ENCODE assay signal across 21 cellular contexts in the genomic region with DNA sequence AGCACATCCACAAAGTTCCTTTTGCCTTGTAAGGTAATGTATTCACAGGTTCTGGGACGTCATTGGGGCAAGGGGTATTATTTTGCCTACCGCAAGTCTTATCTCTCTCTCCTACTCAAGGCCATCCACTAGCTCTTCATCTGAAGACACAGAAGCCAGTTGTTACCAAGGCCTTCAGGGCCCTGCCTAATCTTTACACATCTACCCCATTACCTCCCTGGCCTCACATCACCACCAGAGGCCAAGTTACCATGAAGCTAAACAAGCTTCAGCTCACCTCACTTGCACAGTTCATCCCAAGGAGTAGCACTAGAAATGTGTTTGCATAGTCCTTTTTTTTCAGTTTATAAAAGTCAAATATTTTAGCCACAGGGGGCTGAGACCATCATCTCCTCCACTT. TPM values are rescaled to one million over a fixed set of nuclear protein-coding genes. Genes with fewer than 3 reads are reported as not detected.
DNase-seq lines count a peak whose midpoint lies in the region; ATAC-seq and TF ChIP-seq lines count a peak whose summit lies in the region.
"Had no signal": no experiment of that assay in that cellular context is flagged by ENCODE, and none has a peak within 500 bp of the region (broad histone marks: within the 10 kb centered on the region; RNA-seq: fewer than 3 reads in every experiment).

No MANE protein-coding gene starts in this region.

- no peak for DNase-seq in activated CD4-positive, alpha-beta T cell treated with anti-CD3 and anti-CD28 coated beads for 36 hours
- DNase-seq in activated CD4-positive, alpha-beta T cell treated with anti-CD3 and anti-CD28 coated beads, Interleukin-2, amount 50 U/mL, for 48 hours: no peak
- DNase-seq in IMR-90: no peak
- DNase-seq in activated T-helper 1 cell treated with anti-CD3 and anti-CD28 coated beads, Interleukin-12 subunit alpha, Interleukin-12 subunit beta, Interleukin-2, Interleukin-4 antibody, amounts not matched to agents 30 ng/mL and 10 ng/mL and 1 ng/mL, durations not matched to agents 14 hours and 24 hours and 36 hours (ENCODE audit: low spot score): no peak
- DNase-seq in natural killer cell: no peak
- no peak for DNase-seq in activated CD4-positive, CD25-positive, alpha-beta regulatory T cell treated with anti-CD3 and anti-CD28 coated beads, Interleukin-2, amount 50 U/mL, for 72 hours
- DNase-seq in lower lobe of right lung: no peak
- no peak for DNase-seq in NCI-H1417 treated with DMSO at 0.1 percent for 48 hours (lab: John Stamatoyannopoulos, UW)
- DNase-seq: ACHN; BE2C; Kasumi-1; NCI-H1105 treated with DMSO at 0.1 percent for 48 hours; NCI-H2029; NCI-H446 treated with DMSO at 0.1 percent for 48 hours; NCI-H526; NCI-H82; NK-92 treated with Interleukin-12 subunit alpha and Interleukin-12 subunit beta, amount 100 ng/mL, for 24 hours; Right ventricle myocardium superior; RPMI8226 had no signal

- no peak overlapping the region for H3K9ac ChIP-seq in IMR-90 (ENCODE audit: low read depth, low read length)

- no peaks in the 10 kb centered on the region for H3K36me3 ChIP-seq in IMR-90 (ENCODE audit: control insufficient read depth, insufficient read depth, low read length)
- no peaks in the 10 kb centered on the region for H3K36me3 ChIP-seq in lower lobe of right lung
- H3K36me3 ChIP-seq: BE2C, SJSA1 had no signal

- H3K4me3 ChIP-seq in IMR-90 (ENCODE audit: insufficient read depth, low read depth, low read length) (no peak overlapping the region), lower lobe of right lung (no peak overlapping the region)
- H3K4me3 ChIP-seq: SJSA1 had no signal

- H3K56ac ChIP-seq in IMR-90 (ENCODE audit: extremely low read depth, insufficient read depth, low read length): no peak overlapping the region

- peaks cover 5% of the 10 kb centered on the region; the same call in 1 of the 2 replicates for H3K9me1 ChIP-seq in IMR-90 (ENCODE audit: insufficient read depth, low read length)

- no peak overlapping the region for H2BK5ac ChIP-seq in IMR-90 (ENCODE audit: low read depth, low read length, poor library complexity, severe bottlenecking)

- POLR2A ChIA-PET in activated CD4-positive, alpha-beta T cell treated with anti-CD3 and anti-CD28 coated beads for 36 hours (lab: Charles Lee): no interaction called here
- POLR2A ChIA-PET in IMR-90 (lab: Charles Lee; ENCODE audit: unreplicated experiment): no interaction called here

- H3K36me3 Mint-ChIP-seq in activated CD4-positive, alpha-beta T cell treated with anti-CD3 and anti-CD28 coated beads for 36 hours (ENCODE audit: low read depth): no peaks in the 10 kb centered on the region
- H3K36me3 Mint-ChIP-seq in activated T-helper 1 cell treated with anti-CD3 and anti-CD28 coated beads, Interleukin-12 subunit alpha, Interleukin-12 subunit beta, Interleukin-2, Interleukin-4 antibody, amounts not matched to agents 30 ng/mL and 10 ng/mL and 1 ng/mL, durations not matched to agents 14 hours and 24 hours and 36 hours (ENCODE audit: low read depth): peaks cover 27% of the 10 kb centered on the region
- no peaks in the 10 kb centered on the region for H3K36me3 Mint-ChIP-seq in natural killer cell

- H2AFZ ChIP-seq in IMR-90 (replicated peaks; ENCODE audit: low read length, poor library complexity): no peak overlapping the region

- H2AK5ac ChIP-seq in IMR-90 (ENCODE audit: low read depth, low read length): no peak overlapping the region

- no peaks in the 10 kb centered on the region for H3K79me1 ChIP-seq in IMR-90 (ENCODE audit: low read depth in 1 of 2, low read length in 2 of 2)

- no peak overlapping the region for H4K5ac ChIP-seq in IMR-90 (ENCODE audit: low read depth, low read length)

- H3K4me2 ChIP-seq in IMR-90 (ENCODE audit: low read depth, low read length): no peak overlapping the region

- no peak for TF ChIP-seq POLR2A in IMR-90 (IDR thresholded peaks at IDR 0.05; ENCODE audit: low read depth, low read length)

- no peak overlapping the region for H4K91ac ChIP-seq in IMR-90 (ENCODE audit: insufficient read depth, low read depth, low read length)

- WGBS in IMR-90 (ENCODE audit: extremely low coverage in 2 of 2, insufficient read length in 1 of 2), 2 experiments: no CpG with 5 or more reads among the region's 2 CpGs

- H3K4me3 Mint-ChIP-seq in activated CD4-positive, alpha-beta T cell treated with anti-CD3 and anti-CD28 coated beads for 36 hours: no peak overlapping the region
- H3K4me3 Mint-ChIP-seq in activated T-helper 1 cell treated with anti-CD3 and anti-CD28 coated beads, Interleukin-12 subunit alpha, Interleukin-12 subunit beta, Interleukin-2, Interleukin-4 antibody, amounts not matched to agents 30 ng/mL and 10 ng/mL and 1 ng/mL, durations not matched to agents 14 hours and 24 hours and 36 hours: no peak overlapping the region
- H3K4me3 Mint-ChIP-seq in natural killer cell: no peak overlapping the region

- no peak overlapping the region for H4K8ac ChIP-seq in IMR-90 (ENCODE audit: low read depth in 2 of 2, low read length in 2 of 2)

- CTCF ChIA-PET in activated CD4-positive, alpha-beta T cell treated with anti-CD3 and anti-CD28 coated beads for 36 hours (lab: Charles Lee): interaction anchor here (0.6 kb wide), 1 partner anchor 18 kb away, joined by 4 read pairs; no protein-coding TSS in a partner anchor
- CTCF ChIA-PET in IMR-90 (lab: Yijun Ruan, JAX): no interaction called here

- 0 out of 2 replicates have a peak overlapping the region, but pooled peaks have one; percentile 4 for H3K14ac ChIP-seq in IMR-90 (replicated peaks; ENCODE audit: low read depth, low read length)

- in situ Hi-C loops in IMR-90 (cut with MboI; ENCODE audit: low sequenced_read_pairs): no loop called here

- H2AK9ac ChIP-seq in IMR-90 (replicated peaks; ENCODE audit: low read depth, low read length, poor library complexity): no peak overlapping the region

- H2BK20ac ChIP-seq in IMR-90 (ENCODE audit: low read depth, low read length): no peak overlapping the region

- peaks cover 2% of the 10 kb centered on the region for H3K9me3 Mint-ChIP-seq in activated CD4-positive, alpha-beta T cell treated with anti-CD3 and anti-CD28 coated beads for 36 hours (ENCODE audit: low read depth)
- peaks cover 4% of the 10 kb centered on the region for H3K9me3 Mint-ChIP-seq in activated T-helper 1 cell treated with anti-CD3 and anti-CD28 coated beads, Interleukin-12 subunit alpha, Interleukin-12 subunit beta, Interleukin-2, Interleukin-4 antibody, amounts not matched to agents 30 ng/mL and 10 ng/mL and 1 ng/mL, durations not matched to agents 14 hours and 24 hours and 36 hours
- H3K9me3 Mint-ChIP-seq in natural killer cell: no peaks in the 10 kb centered on the region

- H3K9me3 ChIP-seq in IMR-90 (ENCODE audit: control insufficient read depth, insufficient read depth, low read length) (no peaks in the 10 kb centered on the region), lower lobe of right lung (no peaks in the 10 kb centered on the region)
- H3K9me3 ChIP-seq: BE2C, SJSA1 had no signal

- H3K27ac ChIP-seq in IMR-90 (ENCODE audit: insufficient read depth, low read length) (no peak overlapping the region), lower lobe of right lung (no peak overlapping the region)
- H3K27ac ChIP-seq: 22Rv1, SJSA1 had no signal

- TF ChIP-seq CTCF in IMR-90 (conservative IDR thresholded peaks at IDR 0.05; ENCODE audit: low read depth, low read length) (no peak), natural killer cell (IDR thresholded peaks at IDR 0.05) (no peak), lower lobe of right lung (IDR thresholded peaks at IDR 0.05) (no peak)

- no TSS peak for BruUV-seq in IMR-90 (replicated peaks; lab: Mats Ljungman, UMichigan)

- TF ChIP-seq RAD21 in IMR-90 (IDR thresholded peaks at IDR 0.05; ENCODE audit: low read length): no peak

- H3K27me3 ChIP-seq in IMR-90 (ENCODE audit: control insufficient read depth, insufficient read depth, low read length) (no peaks in the 10 kb centered on the region), lower lobe of right lung (ENCODE audit: low read depth) (no peaks in the 10 kb centered on the region)
- H3K27me3 ChIP-seq: BE2C, SJSA1 had no signal

- H3K23ac ChIP-seq in IMR-90 (ENCODE audit: low read depth, low read length): no peak overlapping the region

- no peak overlapping the region for H2BK15ac ChIP-seq in IMR-90 (ENCODE audit: low read depth, low read length)

- dilution Hi-C loops in IMR-90 (cut with HindIII; ENCODE audit: low sequenced_read_pairs, unreplicated experiment): no loop called here

- no peaks in the 10 kb centered on the region for H3K4me1 Mint-ChIP-seq in activated CD4-positive, alpha-beta T cell treated with anti-CD3 and anti-CD28 coated beads for 36 hours
- H3K4me1 Mint-ChIP-seq in activated T-helper 1 cell treated with anti-CD3 and anti-CD28 coated beads, Interleukin-12 subunit alpha, Interleukin-12 subunit beta, Interleukin-2, Interleukin-4 antibody, amounts not matched to agents 30 ng/mL and 10 ng/mL and 1 ng/mL, durations not matched to agents 14 hours and 24 hours and 36 hours (ENCODE audit: low read depth): peaks cover 54% of the 10 kb centered on the region
- peaks cover 65 to 68% of the 10 kb centered on the region in 2 donors for H3K4me1 Mint-ChIP-seq in natural killer cell

- no peak overlapping the region for H3K27ac Mint-ChIP-seq in activated CD4-positive, alpha-beta T cell treated with anti-CD3 and anti-CD28 coated beads for 36 hours
- peak overlapping the region; percentile 2 for H3K27ac Mint-ChIP-seq in activated T-helper 1 cell treated with anti-CD3 and anti-CD28 coated beads, Interleukin-12 subunit alpha, Interleukin-12 subunit beta, Interleukin-2, Interleukin-4 antibody, amounts not matched to agents 30 ng/mL and 10 ng/mL and 1 ng/mL, durations not matched to agents 14 hours and 24 hours and 36 hours
- peak overlapping the region; percentile 72 to 78 for H3K27ac Mint-ChIP-seq in natural killer cell

- intact Hi-C loops in activated CD4-positive, alpha-beta T cell treated with anti-CD3 and anti-CD28 coated beads for 36 hours (cut with DNase I, micrococcal nuclease): no loop called here
- intact Hi-C loops in IMR-90 (cut with micrococcal nuclease) (no loop called here), natural killer cell (cut with micrococcal nuclease) (no loop called here), lower lobe of right lung (cut with DNase I) (no loop called here)
- intact Hi-C loops in activated T-helper 1 cell treated with anti-CD3 and anti-CD28 coated beads, Interleukin-12 subunit alpha, Interleukin-12 subunit beta, Interleukin-2, Interleukin-4 antibody, amounts not matched to agents 30 ng/mL and 10 ng/mL and 1 ng/mL, durations not matched to agents 14 hours and 24 hours and 36 hours (cut with micrococcal nuclease): no loop called here

- no peak overlapping the region for H2BK120ac ChIP-seq in IMR-90 (ENCODE audit: low read depth, low read length)

- ATAC-seq in activated CD4-positive, alpha-beta T cell treated with anti-CD3 and anti-CD28 coated beads for 36 hours: peak; percentile 73
- ATAC-seq in IMR-90 (ENCODE audit: low read depth) (no peak), natural killer cell (peak; percentile 40 to 67 (median 53)), lower lobe of right lung (no peak)

- peaks cover 5% of the 10 kb centered on the region for H3K27me3 Mint-ChIP-seq in activated CD4-positive, alpha-beta T cell treated with anti-CD3 and anti-CD28 coated beads for 36 hours
- H3K27me3 Mint-ChIP-seq in activated T-helper 1 cell treated with anti-CD3 and anti-CD28 coated beads, Interleukin-12 subunit alpha, Interleukin-12 subunit beta, Interleukin-2, Interleukin-4 antibody, amounts not matched to agents 30 ng/mL and 10 ng/mL and 1 ng/mL, durations not matched to agents 14 hours and 24 hours and 36 hours (ENCODE audit: insufficient read depth): no peaks in the 10 kb centered on the region
- H3K27me3 Mint-ChIP-seq in natural killer cell (ENCODE audit: low read depth in 2 of 2): no peaks in the 10 kb centered on the region

- H4K20me1 ChIP-seq in IMR-90 (ENCODE audit: insufficient read depth, low read length): no peaks in the 10 kb centered on the region

- no peak overlapping the region for H3K4ac ChIP-seq in IMR-90 (ENCODE audit: low read depth, low read length)

- H3K4me1 ChIP-seq in IMR-90 (ENCODE audit: control insufficient read depth, insufficient read depth, low read length) (no peaks in the 10 kb centered on the region), lower lobe of right lung (no peaks in the 10 kb centered on the region)
- H3K4me1 ChIP-seq: BE2C, SJSA1 had no signal

- no peak overlapping the region for H3K18ac ChIP-seq in IMR-90 (ENCODE audit: low read depth, low read length)

RNA-seq across cellular contexts. Expression of a gene that starts 34.1 kb away (rescaled TPM):
- 1 to 10 TPM; 5.0 to 5.1 TPM for total RNA-seq in activated CD4-positive, alpha-beta T cell treated with anti-CD3 and anti-CD28 coated beads for 36 hours
- total RNA-seq in IMR-90 (2012; rRNA removed) (0.54 and 0.56 TPM in 2 replicates), natural killer cell (10 to 100 TPM; 55.6 to 89.5 (median 75.1) TPM), lower lobe of right lung (9.0 TPM)
- polyA plus RNA-seq in IMR-90 (2012; rRNA removed): 0.09 and 0.12 TPM in 2 replicates
- 0.02 TPM in 2 replicates for polyA plus RNA-seq in IMR-90 (2012; cell fraction: cytosol; rRNA removed)
- polyA plus RNA-seq in IMR-90 (2012; cell fraction: nucleus; rRNA removed; ENCODE audit: low replicate concordance): 0.11 and 0.94 TPM in 2 replicates
- 49.7 and 52.9 TPM in 2 replicates for total RNA-seq in activated T-helper 1 cell treated with anti-CD3 and anti-CD28 coated beads, Interleukin-12 subunit alpha, Interleukin-12 subunit beta, Interleukin-2, Interleukin-4 antibody, amounts not matched to agents 30 ng/mL and 10 ng/mL and 1 ng/mL, durations not matched to agents 14 hours and 24 hours and 36 hours

Comparison
In these comparisons a context has a peak if more than half of its experiments do, and no peak if none do; other contexts are left out.
1. ATAC-seq: peak in activated CD4-positive, alpha-beta T cell treated with anti-CD3 and anti-CD28 coated beads for 36 hours (single experiment) and natural killer cell (3 of 3); none in IMR-90 (single experiment) and lower lobe of right lung (0 of 2).